8 cellular contexts compared by ENCODE assay signal in the genomic region with DNA sequence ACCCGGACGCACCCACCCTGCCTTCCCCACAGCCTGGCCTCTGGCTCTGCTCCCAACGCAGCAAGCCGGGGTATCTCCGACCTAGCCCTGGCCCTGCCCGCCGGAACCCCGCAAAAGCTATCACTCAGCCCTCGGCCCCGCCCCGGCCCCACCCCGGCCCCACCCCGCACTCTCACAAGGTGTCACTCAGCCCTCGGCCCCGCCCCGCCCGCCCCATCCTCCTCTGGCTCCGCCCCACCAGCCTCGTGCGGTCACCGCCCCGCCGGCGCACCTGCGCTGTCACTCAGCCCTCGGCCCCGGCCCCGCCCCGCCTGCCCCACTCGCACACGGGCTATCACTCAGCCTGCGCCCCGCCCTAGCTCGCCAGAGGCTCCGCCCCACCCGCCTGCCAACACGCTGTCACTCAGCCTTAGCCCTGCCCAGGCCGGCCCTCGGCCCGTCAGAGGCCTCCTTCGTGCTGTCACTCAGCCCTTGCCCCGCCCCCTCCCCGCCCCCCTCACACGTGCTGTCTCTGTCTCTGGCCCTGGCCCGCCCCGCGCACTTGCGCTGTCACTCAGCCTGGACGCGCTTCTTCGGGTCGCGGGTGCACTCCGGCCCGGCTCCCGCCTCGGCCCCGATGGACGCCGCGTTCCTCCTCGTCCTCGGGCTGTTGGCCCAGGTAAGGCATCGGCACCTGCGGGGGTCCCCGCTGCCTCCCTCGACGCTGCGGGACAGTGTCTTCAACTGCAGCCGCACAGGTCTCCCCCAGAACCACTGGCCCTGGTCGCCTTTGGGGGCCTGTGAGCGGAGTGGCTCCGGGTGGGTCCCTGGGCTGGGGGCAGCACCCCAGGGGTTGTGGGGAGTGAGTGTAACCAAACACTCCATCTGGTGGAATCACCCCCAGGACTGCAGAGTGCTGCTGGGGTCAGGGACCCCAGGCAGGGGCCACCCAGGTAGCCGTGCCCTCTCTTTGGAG. TPM values are rescaled to one million over a fixed set of nuclear protein-coding genes. Genes with fewer than 3 reads are reported as not detected.
DNase-seq lines count a peak whose midpoint lies in the region; ATAC-seq, FAIRE-seq and TF ChIP-seq lines count a peak whose summit lies in the region.

A gene with protein sequence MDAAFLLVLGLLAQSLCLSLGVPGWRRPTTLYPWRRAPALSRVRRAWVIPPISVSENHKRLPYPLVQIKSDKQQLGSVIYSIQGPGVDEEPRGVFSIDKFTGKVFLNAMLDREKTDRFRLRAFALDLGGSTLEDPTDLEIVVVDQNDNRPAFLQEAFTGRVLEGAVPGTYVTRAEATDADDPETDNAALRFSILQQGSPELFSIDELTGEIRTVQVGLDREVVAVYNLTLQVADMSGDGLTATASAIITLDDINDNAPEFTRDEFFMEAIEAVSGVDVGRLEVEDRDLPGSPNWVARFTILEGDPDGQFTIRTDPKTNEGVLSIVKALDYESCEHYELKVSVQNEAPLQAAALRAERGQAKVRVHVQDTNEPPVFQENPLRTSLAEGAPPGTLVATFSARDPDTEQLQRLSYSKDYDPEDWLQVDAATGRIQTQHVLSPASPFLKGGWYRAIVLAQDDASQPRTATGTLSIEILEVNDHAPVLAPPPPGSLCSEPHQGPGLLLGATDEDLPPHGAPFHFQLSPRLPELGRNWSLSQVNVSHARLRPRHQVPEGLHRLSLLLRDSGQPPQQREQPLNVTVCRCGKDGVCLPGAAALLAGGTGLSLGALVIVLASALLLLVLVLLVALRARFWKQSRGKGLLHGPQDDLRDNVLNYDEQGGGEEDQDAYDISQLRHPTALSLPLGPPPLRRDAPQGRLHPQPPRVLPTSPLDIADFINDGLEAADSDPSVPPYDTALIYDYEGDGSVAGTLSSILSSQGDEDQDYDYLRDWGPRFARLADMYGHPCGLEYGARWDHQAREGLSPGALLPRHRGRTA (plus strand): TSS at position 533 of the 955 bp plus-strand sequence. CDS start 84 bp downstream, at position 617.

- TF ChIP-seq CTCF in colonic mucosa (IDR thresholded peaks at IDR 0.05) (no peak), left lung (IDR thresholded peaks at IDR 0.05) (no peak)

- H3K4me3 ChIP-seq in colonic mucosa: peak within 1 kb of the TSS; percentile 20
- H3K4me3 ChIP-seq in left lung: peak within 1 kb of the TSS; percentile 19 to 31

- H3K27me3 ChIP-seq in colonic mucosa (peaks cover 24% of the 10 kb centered on the region), left lung (peaks cover 0 to 89% of the 10 kb centered on the region in 2 donors)

- H3K36me3 ChIP-seq in colonic mucosa (no peaks in the 10 kb centered on the region), left lung (no peaks in the 10 kb centered on the region)

- intact Hi-C loops in colonic mucosa (cut with DNase I): no loop called here
- intact Hi-C loops in left lung (cut with DNase I): no loop called here

- peak; percentile 66 for ATAC-seq in HG03439 (IDR thresholded peaks at IDR 0.05; ENCODE audit: unreplicated experiment)
- ATAC-seq in left lung: peak; percentile 92

- H3K9me3 ChIP-seq in colonic mucosa (no peaks in the 10 kb centered on the region), left lung (no peaks in the 10 kb centered on the region)

- peak within 1 kb of the TSS in 1 of 2 donors; percentile 26 for H3K9ac ChIP-seq in colonic mucosa (ENCODE audit: low read depth in 2 of 2, low read length in 2 of 2)

- peak; percentile 97 for FAIRE-seq in GM19239 (lab: Jason Lieb, UNC)

- DNase-seq in AG08395 (ENCODE audit: low spot score): peak; percentile 96
- peak; percentile 97 for DNase-seq in GM19239 (ENCODE audit: insufficient read length, low spot score)
- DNase-seq in NCI-H460 (ENCODE audit: extremely low read depth, low read depth): peak; percentile 90
- DNase-seq in activated CD4-positive, alpha-beta T cell treated with anti-CD3 and anti-CD28 coated beads for 48 hours: peak; percentile 98
- peak; percentile 97 for DNase-seq in colonic mucosa
- DNase-seq in left lung: peak; percentile 96 to 97
- DNase-seq in stimulated activated CD4-positive, alpha-beta T cell treated with anti-CD3 and anti-CD28 coated beads, Interleukin-1b, Interleukin-23, amount 100 ng/mL, for 48 hours: peak; percentile 97

- no peak within 1 kb of the TSS for H3K27ac ChIP-seq in colonic mucosa
- no peak within 1 kb of the TSS for H3K27ac ChIP-seq in left lung

- H3K4me1 ChIP-seq in colonic mucosa (peaks cover 8% of the 10 kb centered on the region), left lung (peaks cover 10 to 24% of the 10 kb centered on the region in 2 donors)

RNA-seq across cellular contexts. Expression of the gene that starts here (rescaled TPM):
- 0.17 and 0.20 TPM in 2 replicates for total RNA-seq in NCI-H460 (2014; rRNA removed; shearing (Covaris generic))
- polyA plus RNA-seq in NCI-H460 (2014; cell fraction: nucleus; rRNA removed): not detected in 2 replicates
- total RNA-seq in colonic mucosa (not detected), left lung (1 to 10 TPM; 1.6 to 4.2 TPM)

Comparison
In these comparisons a context has a peak if more than half of its experiments do, and no peak if none do; other contexts are left out.
1. Peak in DNase-seq in NCI-H460; RNA of the gene not detected or under 1 TPM.
2. Peak in DNase-seq and H3K4me3 ChIP-seq in colonic mucosa; RNA of the gene not detected or under 1 TPM.